ENCODE assay signal across 8 cellular contexts in the genomic region with DNA sequence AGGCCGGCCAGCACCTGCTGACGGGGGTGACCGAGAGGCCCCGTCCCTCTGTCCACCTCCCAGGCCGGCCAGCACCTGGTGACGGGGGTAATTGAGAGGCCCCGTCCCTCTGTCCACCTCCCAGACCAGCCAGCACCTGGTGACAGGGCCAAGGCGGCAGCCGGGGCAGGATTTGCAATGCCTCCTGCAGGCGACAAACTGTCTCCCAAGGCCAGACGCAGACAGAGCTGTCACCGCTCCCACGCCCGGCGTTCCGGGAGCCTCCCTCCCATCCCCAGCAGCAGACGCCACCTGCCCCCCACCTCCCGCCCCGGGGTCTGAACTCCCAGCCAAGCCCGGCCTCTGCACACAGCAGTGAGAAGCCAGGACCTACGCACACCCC.
DNase-seq lines count a peak whose midpoint lies in the region; FAIRE-seq and TF ChIP-seq lines count a peak whose summit lies in the region.
"Had no signal": no experiment of that assay in that cellular context is flagged by ENCODE, and none has a peak within 500 bp of the region (broad histone marks: within the 10 kb centered on the region; RNA-seq: fewer than 3 reads in every experiment).

No MANE protein-coding gene starts in this region.

- TF ChIP-seq CTCF in hepatocyte (IDR thresholded peaks at IDR 0.05; ENCODE audit: poor library complexity) (no peak), smooth muscle cell (IDR thresholded peaks at IDR 0.05; ENCODE audit: borderline replicate concordance, insufficient read depth, poor library complexity, severe bottlenecking) (no peak)

- FAIRE-seq in H54 (lab: Jason Lieb, UNC) = no peak

- 0 out of 2 replicates have a peak, but pooled peaks have one; percentile 2 for TF ChIP-seq POLR2A in H54 (IDR thresholded peaks at IDR 0.05; ENCODE audit: low read depth, low read length)

- peak overlapping the region; percentile 84 for H3K9ac ChIP-seq in smooth muscle cell (ENCODE audit: low read depth)

- H3K27ac ChIP-seq in hepatocyte (no peak overlapping the region), smooth muscle cell (ENCODE audit: low read depth) (peak overlapping the region; percentile 83)

- H2AFZ ChIP-seq in hepatocyte = peak overlapping the region; percentile 34
- H2AFZ ChIP-seq in smooth muscle cell (ENCODE audit: low read depth) = peak overlapping the region; percentile 61

- H3K79me2 ChIP-seq in hepatocyte (no peaks in the 10 kb centered on the region), smooth muscle cell (ENCODE audit: low read depth) (no peaks in the 10 kb centered on the region)

- H3K4me1 ChIP-seq in hepatocyte (ENCODE audit: insufficient read depth) = peaks cover 4% of the 10 kb centered on the region
- peaks cover 10% of the 10 kb centered on the region for H3K4me1 ChIP-seq in smooth muscle cell (ENCODE audit: low read depth)

- H3F3A ChIP-seq in smooth muscle cell (ENCODE audit: low read depth) = no peaks in the 10 kb centered on the region

- H3K27me3 ChIP-seq in hepatocyte = no peaks in the 10 kb centered on the region
- H3K27me3 ChIP-seq in smooth muscle cell (ENCODE audit: low read depth) = no peaks in the 10 kb centered on the region

- WGBS in hepatocyte (ENCODE audit: low lambda C conversion rate, missing lambda C conversion rate) = 35% methylated on average over 12 of the region's 21 CpGs
- WGBS in smooth muscle cell (ENCODE audit: low lambda C conversion rate) = 22% methylated on average over 20 of the region's 21 CpGs

- H3K9me3 ChIP-seq in hepatocyte (ENCODE audit: low read depth) (no peaks in the 10 kb centered on the region), smooth muscle cell (replicated peaks; ENCODE audit: low read depth) (no peaks in the 10 kb centered on the region)

- no peaks in the 10 kb centered on the region for H3K9me2 ChIP-seq in hepatocyte (replicated peaks; ENCODE audit: insufficient read depth)

- H3K36me3 ChIP-seq in hepatocyte (replicated peaks; ENCODE audit: insufficient read depth, low read depth) (no peaks in the 10 kb centered on the region), smooth muscle cell (ENCODE audit: low read depth) (no peaks in the 10 kb centered on the region)

- DNase-seq in H54 (ENCODE audit: insufficient read length, low spot score) = no peak
- DNase-seq in SW480 (ENCODE audit: low spot score) = peak; percentile 7
- peak; percentile 62 for DNase-seq in hepatocyte (ENCODE audit: low spot score)
- DNase-seq in smooth muscle cell (lab: John Stamatoyannopoulos, UW; ENCODE audit: unreplicated experiment) = no peak
- no peak for DNase-seq in HCEC 1CT
- DNase-seq in NCI-H2029 treated with DMSO at 0.1 percent for 48 hours (lab: John Stamatoyannopoulos, UW) = no peak
- no peak for DNase-seq in occipital lobe (lab: John Stamatoyannopoulos, UW)
- DNase-seq: NCI-H2107 had no signal

- H3K4me2 ChIP-seq in hepatocyte (peak overlapping the region; percentile 81), smooth muscle cell (peak overlapping the region; percentile 89)

- H4K20me1 ChIP-seq in hepatocyte (ENCODE audit: insufficient read depth, poor library complexity, severe bottlenecking) = no peaks in the 10 kb centered on the region
- no peaks in the 10 kb centered on the region for H4K20me1 ChIP-seq in smooth muscle cell (ENCODE audit: low read depth)

- H3K4me3 ChIP-seq in hepatocyte (no peak overlapping the region), smooth muscle cell (peak overlapping the region; percentile 52)

Comparison
In these comparisons a context has a peak if more than half of its experiments do, and no peak if none do; other contexts are left out.
1. DNase-seq: peak in SW480 (single experiment) and hepatocyte (single experiment); none in H54 (single experiment), smooth muscle cell (single experiment), HCEC 1CT (single experiment), NCI-H2029 treated with DMSO at 0.1 percent for 48 hours (single experiment) and occipital lobe (single experiment).